11 cellular contexts compared by ENCODE assay signal in the genomic region with DNA sequence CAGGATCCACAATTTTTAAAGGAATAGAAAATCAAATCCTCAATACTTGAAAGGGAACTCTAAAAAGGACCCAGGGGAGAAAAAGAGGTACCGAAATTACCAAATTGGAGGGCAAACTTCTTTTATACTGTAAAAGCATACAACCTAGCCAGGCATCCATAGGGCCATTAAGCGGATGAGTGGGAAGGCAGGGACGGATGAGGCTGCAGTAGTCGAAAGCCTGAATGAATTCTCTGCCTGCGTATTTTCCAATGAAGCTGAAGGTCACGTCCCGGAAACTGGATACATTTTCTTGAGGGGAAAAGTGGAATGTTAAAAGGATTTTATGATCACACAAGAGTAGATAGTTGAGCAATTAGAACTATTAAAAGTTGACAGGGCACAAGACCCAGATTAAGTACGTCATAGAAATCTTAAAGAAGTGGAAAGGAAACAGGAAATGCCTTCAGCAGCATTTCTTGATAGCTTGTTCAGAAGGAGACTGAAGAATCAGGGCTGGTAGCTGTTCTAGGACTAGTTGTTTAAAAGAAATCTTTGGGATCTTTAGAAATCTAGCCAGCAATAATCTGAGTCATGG.
A peak's percentile ranks its signal among the peaks of the same experiment; 100 is the strongest.
DNase-seq lines count a peak whose midpoint lies in the region; ATAC-seq, FAIRE-seq and TF ChIP-seq lines count a peak whose summit lies in the region.
"Had no signal": no experiment of that assay in that cellular context is flagged by ENCODE, and none has a peak within 500 bp of the region (broad histone marks: within the 10 kb centered on the region; RNA-seq: fewer than 3 reads in every experiment).

No MANE protein-coding gene starts in this region.

- dilution Hi-C loops in IMR-90 (cut with HindIII; ENCODE audit: low sequenced_read_pairs, unreplicated experiment), result no loop called here

- no peak overlapping the region for H3K18ac ChIP-seq in IMR-90 (ENCODE audit: low read depth, low read length)

- H4K8ac ChIP-seq in IMR-90 (ENCODE audit: low read depth in 2 of 2, low read length in 2 of 2), result no peak overlapping the region

- no peak overlapping the region for H2BK120ac ChIP-seq in IMR-90 (ENCODE audit: low read depth, low read length)

- CTCF ChIA-PET in IMR-90 (lab: Yijun Ruan, JAX), result no interaction called here

- TF ChIP-seq POLR2A in IMR-90 (IDR thresholded peaks at IDR 0.05; ENCODE audit: low read depth, low read length), result no peak

- H4K20me1 ChIP-seq in IMR-90 (ENCODE audit: insufficient read depth, low read length) (no peaks in the 10 kb centered on the region), astrocyte (ENCODE audit: insufficient read depth, low read length) (no peaks in the 10 kb centered on the region)

- H3K27ac ChIP-seq in IMR-90 (ENCODE audit: insufficient read depth, low read length), result no peak overlapping the region
- H3K27ac ChIP-seq in astrocyte (ENCODE audit: low read depth, low read length), result no peak overlapping the region

- DNase-seq in IMR-90, result peak; percentile 0
- DNase-seq in astrocyte (ENCODE audit: low read depth), result peak; percentile 52
- no peak for DNase-seq in left lobe of liver (ENCODE audit: low spot score)
- no peak for DNase-seq in sciatic nerve (ENCODE audit: low spot score)
- DNase-seq in stimulated activated CD4-positive, alpha-beta T cell treated with anti-CD3 and anti-CD28 coated beads, Interleukin-4, amount 100 ng/mL, for 4 hours, result no peak
- no peak for DNase-seq in stimulated activated CD4-positive, alpha-beta T cell treated with anti-CD3 and anti-CD28 coated beads, Interleukin-2, amount 100 ng/mL, for 48 hours
- DNase-seq in stimulated activated CD4-positive, alpha-beta T cell treated with anti-CD3 and anti-CD28 coated beads, Interleukin-15, amount 100 ng/mL, for 24 hours, result no peak
- DNase-seq: activated CD4-positive, CD25-positive, alpha-beta regulatory T cell treated with anti-CD3 and anti-CD28 coated beads, Interleukin-2, amount 50 U/mL, for 72 hours; NCI-H2029 had no signal

- no peaks in the 10 kb centered on the region for H3K9me3 Mint-ChIP-seq in astrocyte (ENCODE audit: unreplicated experiment)

- H3K56ac ChIP-seq in IMR-90 (ENCODE audit: extremely low read depth, insufficient read depth, low read length), result no peak overlapping the region

- no peaks in the 10 kb centered on the region for H3K36me3 Mint-ChIP-seq in astrocyte (ENCODE audit: low read depth, unreplicated experiment)

- FAIRE-seq in astrocyte (lab: Jason Lieb, UNC), result no peak
- FAIRE-seq: HTR-8/SVneo had no signal

- no peaks in the 10 kb centered on the region for H3K27me3 ChIP-seq in IMR-90 (ENCODE audit: control insufficient read depth, insufficient read depth, low read length)
- H3K27me3 ChIP-seq in astrocyte (ENCODE audit: insufficient read depth, low read length), result no peaks in the 10 kb centered on the region

- H2BK20ac ChIP-seq in IMR-90 (ENCODE audit: low read depth, low read length), result no peak overlapping the region

- no peak overlapping the region for H2AK9ac ChIP-seq in IMR-90 (replicated peaks; ENCODE audit: low read depth, low read length, poor library complexity)

- H3K4me2 ChIP-seq in IMR-90 (ENCODE audit: low read depth, low read length), result no peak overlapping the region; the same call in 1 of the 2 replicates
- peak overlapping the region; percentile 62 for H3K4me2 ChIP-seq in astrocyte (ENCODE audit: low read length)

- POLR2A ChIA-PET in IMR-90 (lab: Charles Lee; ENCODE audit: unreplicated experiment), result no interaction called here

- peak overlapping the region; percentile 43 for H3K27ac Mint-ChIP-seq in astrocyte (ENCODE audit: unreplicated experiment)

- H3K9ac ChIP-seq in IMR-90 (ENCODE audit: low read depth, low read length) (no peak overlapping the region), astrocyte (ENCODE audit: low read length) (no peak overlapping the region)

- no peak overlapping the region for H3K14ac ChIP-seq in IMR-90 (replicated peaks; ENCODE audit: low read depth, low read length)

- no peak overlapping the region for H4K5ac ChIP-seq in IMR-90 (ENCODE audit: low read depth, low read length)

- no peak for TF ChIP-seq CTCF in IMR-90 (conservative IDR thresholded peaks at IDR 0.05; ENCODE audit: low read depth, low read length)
- TF ChIP-seq CTCF in astrocyte (IDR thresholded peaks at IDR 0.05; ENCODE audit: insufficient read depth, low read depth, low read length), result no peak

- peaks cover 14% of the 10 kb centered on the region for H3K4me1 Mint-ChIP-seq in astrocyte (ENCODE audit: low read depth, unreplicated experiment)

- no peaks in the 10 kb centered on the region for H3K27me3 Mint-ChIP-seq in astrocyte (ENCODE audit: low read depth, unreplicated experiment)

- H3K4me3 ChIP-seq in IMR-90 (ENCODE audit: insufficient read depth, low read depth, low read length) (no peak overlapping the region), astrocyte (ENCODE audit: insufficient read depth, low read depth, low read length) (no peak overlapping the region)

- H2BK15ac ChIP-seq in IMR-90 (ENCODE audit: low read depth, low read length), result no peak overlapping the region

- intact Hi-C loops in IMR-90 (cut with micrococcal nuclease) (no loop called here), sciatic nerve (cut with DNase I) (no loop called here)

- H2AFZ ChIP-seq in IMR-90 (replicated peaks; ENCODE audit: low read length, poor library complexity) (no peak overlapping the region), astrocyte (ENCODE audit: low read depth, low read length) (peak overlapping the region; percentile 55)

- H2AK5ac ChIP-seq in IMR-90 (ENCODE audit: low read depth, low read length), result no peak overlapping the region

- no peak overlapping the region for H2BK5ac ChIP-seq in IMR-90 (ENCODE audit: low read depth, low read length, poor library complexity, severe bottlenecking)

- H3K4me3 Mint-ChIP-seq in astrocyte (ENCODE audit: unreplicated experiment), result no peak overlapping the region

- no peak for ATAC-seq in IMR-90 (ENCODE audit: low read depth)
- ATAC-seq in left lobe of liver, result peak; percentile 32
- peak; percentile 50 for ATAC-seq in sciatic nerve
- ATAC-seq in HG03045 (IDR thresholded peaks at IDR 0.05; ENCODE audit: unreplicated experiment), result no peak

- no TSS peak for BruUV-seq in IMR-90 (replicated peaks; lab: Mats Ljungman, UMichigan)

- no peak for TF ChIP-seq RAD21 in IMR-90 (IDR thresholded peaks at IDR 0.05; ENCODE audit: low read length)

- H3K36me3 ChIP-seq in IMR-90 (ENCODE audit: control insufficient read depth, insufficient read depth, low read length) (no peaks in the 10 kb centered on the region), astrocyte (ENCODE audit: insufficient read depth, low read length) (no peaks in the 10 kb centered on the region)

- H3K79me2 ChIP-seq in astrocyte (ENCODE audit: insufficient read depth, low read length), result no peaks in the 10 kb centered on the region

- no peak overlapping the region for H3K4ac ChIP-seq in IMR-90 (ENCODE audit: low read depth, low read length)

- H3K79me1 ChIP-seq in IMR-90 (ENCODE audit: low read depth in 1 of 2, low read length in 2 of 2), result no peaks in the 10 kb centered on the region

- no peak overlapping the region for H3K23ac ChIP-seq in IMR-90 (ENCODE audit: low read depth, low read length)

- H3K9me1 ChIP-seq in IMR-90 (ENCODE audit: insufficient read depth, low read length), result no peaks in the 10 kb centered on the region

- peaks cover 3% of the 10 kb centered on the region; the same call in 1 of the 2 replicates for H3K9me3 ChIP-seq in IMR-90 (ENCODE audit: control insufficient read depth, insufficient read depth, low read length)
- H3K9me3 ChIP-seq in astrocyte (ENCODE audit: insufficient read depth, low read depth, low read length), result no peaks in the 10 kb centered on the region

- in situ Hi-C loops in IMR-90 (cut with MboI; ENCODE audit: low sequenced_read_pairs), result no loop called here

- H3K4me1 ChIP-seq in IMR-90 (ENCODE audit: control insufficient read depth, insufficient read depth, low read length) (no peaks in the 10 kb centered on the region), astrocyte (ENCODE audit: insufficient read depth, low read length) (no peaks in the 10 kb centered on the region)

- no peak overlapping the region for H4K91ac ChIP-seq in IMR-90 (ENCODE audit: insufficient read depth, low read depth, low read length)

- WGBS in IMR-90 (ENCODE audit: extremely low coverage in 2 of 2, insufficient read length in 1 of 2), 2 experiments, result 39% methylated on average over 5 of the region's 8 CpGs; no CpG with 5 or more reads in 1 of the 2 experiments

TF ChIP-seq in IMR-90, 13 proteins besides CTCF, POLR2A, EP300 and RAD21:
- TF ChIP-seq BHLHE40 (IDR thresholded peaks at IDR 0.05; ENCODE audit: low read depth, low read length), result no peak
- TF ChIP-seq MAFK (IDR thresholded peaks at IDR 0.05; ENCODE audit: low read depth, low read length), result no peak
- TF ChIP-seq FOS (IDR thresholded peaks at IDR 0.05; ENCODE audit: low read depth, low read length), result no peak
- no peak for TF ChIP-seq CEBPB (IDR thresholded peaks at IDR 0.05; ENCODE audit: low read depth, low read length)
- TF ChIP-seq NFE2L2 (IDR thresholded peaks at IDR 0.05; ENCODE audit: low read depth, low read length), result no peak
- no peak for TF ChIP-seq SMC3 (IDR thresholded peaks at IDR 0.05; ENCODE audit: low read depth, low read length)

Comparison
In these comparisons a context has a peak if more than half of its experiments do, and no peak if none do; other contexts are left out.
1. ATAC-seq: peak in left lobe of liver (single experiment) and sciatic nerve (single experiment); none in IMR-90 (single experiment) and HG03045 (single experiment).
2. DNase-seq: peak in IMR-90 (single experiment) and astrocyte (single experiment); none in left lobe of liver (single experiment), sciatic nerve (single experiment), stimulated activated CD4-positive, alpha-beta T cell treated with anti-CD3 and anti-CD28 coated beads, Interleukin-4, amount 100 ng/mL, for 4 hours (0 of 2), stimulated activated CD4-positive, alpha-beta T cell treated with anti-CD3 and anti-CD28 coated beads, Interleukin-2, amount 100 ng/mL, for 48 hours (0 of 2) and stimulated activated CD4-positive, alpha-beta T cell treated with anti-CD3 and anti-CD28 coated beads, Interleukin-15, amount 100 ng/mL, for 24 hours (single experiment).